Comparison of ENCODE assay signal across 23 cellular contexts in genomic region chr11:128900468-128900867, GRCh38. TPM values are rescaled to one million over a fixed set of nuclear protein-coding genes. Genes with fewer than 3 reads are reported as not detected.
A peak's percentile ranks its signal among the peaks of the same experiment; 100 is the strongest.
DNase-seq lines count a peak whose midpoint lies in the region; ATAC-seq and TF ChIP-seq lines count a peak whose summit lies in the region.
"Had no signal": no experiment of that assay in that cellular context is flagged by ENCODE, and none has a peak within 500 bp of the region (broad histone marks: within the 10 kb centered on the region; RNA-seq: fewer than 3 reads in every experiment).

No MANE protein-coding gene starts in this region.

- intact Hi-C loops in left ventricle myocardium superior (cut with micrococcal nuclease), result no loop called here
- intact Hi-C loops in Right ventricle myocardium inferior (cut with DNase I), result no loop called here
- intact Hi-C loops in body of pancreas (cut with DNase I), result no loop called here
- intact Hi-C loops in upper lobe of right lung (cut with DNase I), result no loop called here

- TF ChIP-seq POLR2A in body of pancreas (IDR thresholded peaks at IDR 0.05), result no peak

- H3K27ac ChIP-seq in body of pancreas (peak overlapping the region in 3 of 4 donors; percentile 12 to 34 (median 23)), upper lobe of right lung (no peak overlapping the region)
- H3K27ac ChIP-seq: SK-N-MC had no signal

- no peaks in the 10 kb centered on the region for H3K27me3 ChIP-seq in body of pancreas
- no peaks in the 10 kb centered on the region for H3K27me3 ChIP-seq in upper lobe of right lung

- TF ChIP-seq CTCF in body of pancreas (IDR thresholded peaks at IDR 0.05), result no peak
- TF ChIP-seq CTCF in upper lobe of right lung (IDR thresholded peaks at IDR 0.05), result no peak

- peak; percentile 48 for DNase-seq in left ventricle myocardium superior
- DNase-seq in Right ventricle myocardium inferior (ENCODE audit: missing footprints), result no peak
- peak; percentile 54 to 74 (median 56) for DNase-seq in body of pancreas
- DNase-seq in left lobe of liver (ENCODE audit: low spot score), result peak; percentile 88
- DNase-seq in upper lobe of right lung, result peak; percentile 75
- DNase-seq in SIG-M5 (lab: John Stamatoyannopoulos, UW), result no peak
- DNase-seq: BE2C; CD4-positive, CD25-positive, alpha-beta regulatory T cell; DND-41; HCEC 1CT; KG1; NCI-H1092 treated with DMSO at 0.1 percent for 48 hours; NCI-H1436 treated with DMSO at 0.1 percent for 48 hours; NCI-H1930; NCI-H345; NCI-H524; NCI-H82; SHP77 had no signal

- no peaks in the 10 kb centered on the region for H3K36me3 ChIP-seq in body of pancreas (replicated peaks in 1 of 2; ENCODE audit: insufficient read depth in 1 of 2, low read depth in 2 of 2)
- no peaks in the 10 kb centered on the region for H3K36me3 ChIP-seq in upper lobe of right lung
- H3K36me3 ChIP-seq: BE2C had no signal

- 13 to 23% methylated on average over 4 of the region's 4 CpGs for WGBS in body of pancreas, 2 donors

- H3K4me1 ChIP-seq in body of pancreas (peaks cover 81% of the 10 kb centered on the region), upper lobe of right lung (peaks cover 27% of the 10 kb centered on the region)
- H3K4me1 ChIP-seq: BE2C had no signal

- H3K9me3 ChIP-seq in body of pancreas, result no peaks in the 10 kb centered on the region
- no peaks in the 10 kb centered on the region for H3K9me3 ChIP-seq in upper lobe of right lung
- H3K9me3 ChIP-seq: BE2C had no signal

- H3K4me3 ChIP-seq in body of pancreas (no peak overlapping the region), upper lobe of right lung (no peak overlapping the region)
- H3K4me3 ChIP-seq: GM23338, SK-N-MC had no signal

- ATAC-seq in left ventricle myocardium superior, result no peak
- no peak for ATAC-seq in Right ventricle myocardium inferior
- peak; percentile 53 for ATAC-seq in body of pancreas
- peak; percentile 81 for ATAC-seq in left lobe of liver
- peak; percentile 4 for ATAC-seq in upper lobe of right lung
- no peak for ATAC-seq in GM18519 (IDR thresholded peaks at IDR 0.05; ENCODE audit: low FRiP score, unreplicated experiment)
- ATAC-seq: GM23338 had no signal

RNA-seq across cellular contexts. Expression of gene KCNJ5, which starts 9.3 kb away (rescaled TPM):
- total RNA-seq in left ventricle myocardium superior (7.2 TPM), Right ventricle myocardium inferior (7.5 TPM), body of pancreas (10 to 100 TPM in 1 of 2 donors, 1 to 10 TPM in 1; 6.3 to 13.7 TPM), left lobe of liver (0.13 TPM), upper lobe of right lung (8.5 TPM)
- total RNA-seq: A673; CD4-positive, CD25-positive, alpha-beta regulatory T cell; GM23338; HT1080 had no signal

RNA-seq across cellular contexts. Expression of gene KCNJ1, which starts 33.4 kb away (rescaled TPM):
- 0.07 TPM for total RNA-seq in left ventricle myocardium superior
- not detected for total RNA-seq in Right ventricle myocardium inferior
- not detected for total RNA-seq in body of pancreas
- not detected for total RNA-seq in left lobe of liver
- total RNA-seq in upper lobe of right lung, result 0.23 TPM
- total RNA-seq: A673; CD4-positive, CD25-positive, alpha-beta regulatory T cell; GM23338; HT1080 had no signal

RNA-seq across cellular contexts. Expression of gene TP53AIP1, which starts 42.2 kb away (rescaled TPM):
- not detected for total RNA-seq in left ventricle myocardium superior
- total RNA-seq in Right ventricle myocardium inferior, result not detected
- not detected for total RNA-seq in body of pancreas
- total RNA-seq in left lobe of liver, result not detected
- not detected for total RNA-seq in upper lobe of right lung
- total RNA-seq: CD4-positive, CD25-positive, alpha-beta regulatory T cell; HT1080 had no signal

Comparison
In these comparisons a context has a peak if more than half of its experiments do, and no peak if none do; other contexts are left out.
1. DNase-seq: peak in left ventricle myocardium superior (single experiment), body of pancreas (4 of 4), left lobe of liver (single experiment) and upper lobe of right lung (single experiment); none in Right ventricle myocardium inferior (single experiment) and SIG-M5 (single experiment).
2. ATAC-seq: peak in body of pancreas (single experiment), left lobe of liver (single experiment) and upper lobe of right lung (single experiment); none in left ventricle myocardium superior (single experiment), Right ventricle myocardium inferior (single experiment) and GM18519 (single experiment).